ENCODE assay signal across 20 cellular contexts in the genomic region with DNA sequence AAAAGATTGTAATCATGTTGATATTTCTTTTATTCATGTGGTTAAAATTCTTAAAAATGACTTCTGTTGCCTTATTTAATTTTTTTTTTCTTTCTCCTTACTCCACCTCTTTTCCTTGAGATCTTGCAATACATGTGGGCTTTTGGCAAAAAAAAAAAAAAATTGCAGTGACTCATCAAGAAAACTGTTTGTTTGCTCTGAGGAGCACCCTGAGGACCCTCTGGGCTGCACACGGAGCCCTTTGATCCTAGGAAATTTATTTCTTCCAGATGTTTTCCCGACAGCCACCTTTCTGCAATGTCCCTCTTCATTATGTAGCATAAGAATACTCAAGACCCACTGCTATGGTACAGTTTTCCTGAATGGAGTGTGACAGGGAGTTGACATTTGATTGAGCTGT.
DNase-seq lines count a peak whose midpoint lies in the region; ATAC-seq and TF ChIP-seq lines count a peak whose summit lies in the region.
"Had no signal": no experiment of that assay in that cellular context is flagged by ENCODE, and none has a peak within 500 bp of the region (broad histone marks: within the 10 kb centered on the region; RNA-seq: fewer than 3 reads in every experiment).

No MANE protein-coding gene starts in this region.

- TF ChIP-seq CTCF in HFF-Myc (IDR thresholded peaks at IDR 0.05; ENCODE audit: low read depth, low read length, missing control alignments) = no peak
- no peak for TF ChIP-seq CTCF in cardiac fibroblast (IDR thresholded peaks at IDR 0.05; ENCODE audit: low read depth, low read length)

- H3K4me3 ChIP-seq in HFF-Myc (replicated peaks; ENCODE audit: low read depth, low read length) = no peak overlapping the region
- H3K4me3 ChIP-seq in cardiac fibroblast (replicated peaks in 1 of 2; ENCODE audit: low read depth in 2 of 2, low read length in 2 of 2) = no peak overlapping the region
- H3K4me3 ChIP-seq: body of pancreas, colonic mucosa, heart right ventricle, left lung, ovary, right atrium auricular region, SK-N-MC had no signal

- no peak for ATAC-seq in GM18870 (IDR thresholded peaks at IDR 0.05; ENCODE audit: unreplicated experiment)
- ATAC-seq: activated CD8-positive, alpha-beta memory T cell treated with anti-CD3 and anti-CD28 coated beads, Interleukin-2, amount 10 ng/mL, durations not matched to agents 7 days and 5 days; body of pancreas; heart right ventricle; left lung; natural killer cell had no signal

- DNase-seq in EH (ENCODE audit: low read depth) (peak; percentile 40), HFF-Myc (ENCODE audit: extremely low read depth, low read depth) (peak; percentile 61), cardiac fibroblast (ENCODE audit: low read depth in 2 of 2) (peak; percentile 27 to 39), renal cortical epithelial cell (ENCODE audit: low read depth) (peak; percentile 53), HuH-7.5 (ENCODE audit: low spot score) (no peak), DMS79 treated with DMSO at 0.1 percent for 48 hours (lab: John Stamatoyannopoulos, UW) (no peak)
- DNase-seq: activated CD4-positive, alpha-beta T cell treated with anti-CD3 and anti-CD28 coated beads, Interleukin-2, amount 10 ng/mL, durations not matched to agents 24 days and 14 days; activated CD8-positive, alpha-beta memory T cell treated with anti-CD3 and anti-CD28 coated beads, Interleukin-2, amount 10 ng/mL, durations not matched to agents 7 days and 5 days; body of pancreas; CD4-positive, CD25-positive, alpha-beta regulatory T cell; colonic mucosa; heart right ventricle; left lung; natural killer cell; NCI-H2081; NCI-H524; ovary had no signal

Comparison
In these comparisons a context has a peak if more than half of its experiments do, and no peak if none do; other contexts are left out.
1. DNase-seq: peak in EH (single experiment), HFF-Myc (single experiment), cardiac fibroblast (2 of 2) and renal cortical epithelial cell (single experiment); none in HuH-7.5 (single experiment) and DMS79 treated with DMSO at 0.1 percent for 48 hours (single experiment).